Comparison of ENCODE assay signal across 8 cellular contexts in the genomic region with DNA sequence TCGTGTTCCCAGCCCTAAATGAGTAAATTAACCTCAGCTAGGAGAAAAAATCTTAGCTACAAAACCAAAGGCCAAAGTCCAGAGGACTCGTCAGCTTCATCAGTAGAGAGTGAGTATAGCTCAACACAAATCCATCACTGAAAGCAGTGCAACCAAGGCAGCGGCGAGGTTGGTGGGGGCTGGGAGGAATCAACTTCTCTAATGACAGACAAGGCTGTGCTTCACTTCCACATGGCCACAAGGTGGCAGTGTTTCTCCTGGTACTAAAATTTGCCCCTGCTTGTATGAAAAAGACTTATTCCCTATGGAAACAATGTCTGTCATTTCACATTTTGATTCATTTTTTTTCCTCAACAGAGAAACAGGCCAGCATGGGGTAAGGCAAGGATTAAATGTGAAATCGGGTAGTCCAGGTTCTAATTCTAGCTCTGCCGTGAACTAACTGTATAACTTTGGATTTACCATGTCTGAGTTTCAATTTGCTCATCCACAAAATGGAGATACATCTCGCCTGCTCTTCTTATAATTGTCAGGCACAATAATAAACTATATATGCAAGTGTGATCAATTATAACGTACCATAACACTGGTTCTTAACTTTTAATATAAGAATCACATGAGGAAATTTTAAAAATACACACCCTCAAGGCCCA. TPM values are rescaled to one million over a fixed set of nuclear protein-coding genes. Genes with fewer than 3 reads are reported as not detected.
DNase-seq lines count a peak whose midpoint lies in the region; ATAC-seq lines count a peak whose summit lies in the region.

No MANE protein-coding gene starts in this region.

- no peak for ATAC-seq in HG02870 (IDR thresholded peaks at IDR 0.05; ENCODE audit: unreplicated experiment)

- H3K36me3 Mint-ChIP-seq in activated CD4-positive, alpha-beta memory T cell treated with anti-CD3 and anti-CD28 coated beads for 36 hours = no peaks in the 10 kb centered on the region

- no peak overlapping the region for H3K27ac Mint-ChIP-seq in activated CD4-positive, alpha-beta memory T cell treated with anti-CD3 and anti-CD28 coated beads for 36 hours

- H3K4me1 Mint-ChIP-seq in activated CD4-positive, alpha-beta memory T cell treated with anti-CD3 and anti-CD28 coated beads for 36 hours (ENCODE audit: low read depth) = peaks cover 41% of the 10 kb centered on the region

- POLR2A ChIA-PET in activated CD4-positive, alpha-beta memory T cell treated with anti-CD3 and anti-CD28 coated beads for 36 hours (lab: Charles Lee) = interaction anchor here (0.5 to 1.0 kb wide), 3 partner anchors 38 to 1177 kb away, joined by 3 read pairs; no protein-coding TSS in a partner anchor

- no peaks in the 10 kb centered on the region for H3K9me3 Mint-ChIP-seq in activated CD4-positive, alpha-beta memory T cell treated with anti-CD3 and anti-CD28 coated beads for 36 hours

- CTCF ChIA-PET in activated CD4-positive, alpha-beta memory T cell treated with anti-CD3 and anti-CD28 coated beads for 36 hours (lab: Charles Lee) = interaction anchor here (0.6 to 4.6 kb wide), 61 partner anchors 8 to 360 kb away, joined by 3 to 151 read pairs (median 4); partner anchors contain the start of genes CH25H and FAS

- H3K27me3 Mint-ChIP-seq in activated CD4-positive, alpha-beta memory T cell treated with anti-CD3 and anti-CD28 coated beads for 36 hours = no peaks in the 10 kb centered on the region

- DNase-seq in AG20443 (ENCODE audit: low spot score) = peak; percentile 46
- DNase-seq in HCEC 1CT = peak; percentile 71
- DNase-seq in NCI-H526 treated with DMSO at 0.1 percent for 48 hours (lab: John Stamatoyannopoulos, UW) = peak; percentile 25
- peak; percentile 78 for DNase-seq in activated CD4-positive, alpha-beta memory T cell treated with anti-CD3 and anti-CD28 coated beads for 36 hours
- DNase-seq in effector CD8-positive, alpha-beta T cell (lab: John Stamatoyannopoulos, UW) = peak; percentile 40
- peak; percentile 86 to 92 for DNase-seq in lung microvascular endothelial cell (ENCODE audit: low read depth in 2 of 2)
- peak; percentile 33 for DNase-seq in stimulated activated CD8-positive, alpha-beta memory T cell treated with anti-CD3 and anti-CD28 coated beads, Interleukin-12 subunit alpha, Interleukin-12 subunit beta, amount 100 ng/mL, for 24 hours (ENCODE audit: extremely low read depth)

- intact Hi-C loops in activated CD4-positive, alpha-beta memory T cell treated with anti-CD3 and anti-CD28 coated beads for 36 hours (cut with micrococcal nuclease) = loop anchor here (1.0 to 10.0 kb wide), 4 partner anchors 82 to 525 kb away; no protein-coding TSS in a partner anchor

- H3K4me3 Mint-ChIP-seq in activated CD4-positive, alpha-beta memory T cell treated with anti-CD3 and anti-CD28 coated beads for 36 hours = no peak overlapping the region

RNA-seq across cellular contexts. Expression of gene FAS, which starts 39.3 kb away (rescaled TPM):
- 10 to 100 TPM; 62.2 to 63.5 TPM for total RNA-seq in activated CD4-positive, alpha-beta memory T cell treated with anti-CD3 and anti-CD28 coated beads for 36 hours
- total RNA-seq in lung microvascular endothelial cell = 2.4 and 10.7 TPM in 2 replicates

Comparison
In these comparisons a context has a peak if more than half of its experiments do, and no peak if none do; other contexts are left out.
1. DNase-seq: peak in every context shown above with its lines; median percentile 89 in lung microvascular endothelial cell; 78 in activated CD4-positive, alpha-beta memory T cell treated with anti-CD3 and anti-CD28 coated beads for 36 hours; 71 in HCEC 1CT; 46 in AG20443; 40 in effector CD8-positive, alpha-beta T cell; 33 in stimulated activated CD8-positive, alpha-beta memory T cell treated with anti-CD3 and anti-CD28 coated beads, Interleukin-12 subunit alpha, Interleukin-12 subunit beta, amount 100 ng/mL, for 24 hours; 25 in NCI-H526 treated with DMSO at 0.1 percent for 48 hours.